In the genomic region with DNA sequence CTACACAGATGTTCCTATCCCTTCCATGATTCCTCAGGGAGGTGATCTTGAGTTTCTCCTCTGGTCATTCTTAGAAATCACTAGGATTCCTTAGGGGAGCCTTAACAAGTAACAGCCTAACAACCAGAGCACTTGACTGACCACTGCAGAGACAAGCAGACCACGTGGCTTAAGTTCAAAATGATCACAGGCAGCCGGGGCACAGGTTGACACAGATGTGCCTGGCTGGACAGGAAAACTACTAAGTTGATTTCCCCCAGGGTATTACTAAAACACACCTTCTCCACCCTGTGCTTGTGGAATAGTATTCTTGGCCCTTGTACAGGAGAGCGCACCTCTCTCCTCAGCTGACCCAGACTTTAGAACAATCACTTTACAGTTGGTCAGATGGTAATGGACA, we compare ENCODE assay signal across 9 cellular contexts.
"Had no signal": no experiment of that assay in that cellular context is flagged by ENCODE, and none has a peak within 500 bp of the region (broad histone marks: within the 10 kb centered on the region; RNA-seq: fewer than 3 reads in every experiment).

No MANE protein-coding gene starts in this region.

- H3K4me3 Mint-ChIP-seq: activated CD4-positive, alpha-beta T cell treated with anti-CD3 and anti-CD28 coated beads, Interleukin-2, amount 10 ng/mL, durations not matched to agents 24 days and 14 days had no signal

- H3K27me3 ChIP-seq: ascending aorta, heart left ventricle, transverse colon had no signal

- H3K27me3 Mint-ChIP-seq: activated CD4-positive, alpha-beta T cell treated with anti-CD3 and anti-CD28 coated beads, Interleukin-2, amount 10 ng/mL, durations not matched to agents 24 days and 14 days had no signal

- H3K4me3 ChIP-seq: ascending aorta, heart left ventricle, transverse colon had no signal

- H3K9me3 ChIP-seq: ascending aorta, heart left ventricle, transverse colon had no signal

- H3K27ac Mint-ChIP-seq: activated CD4-positive, alpha-beta T cell treated with anti-CD3 and anti-CD28 coated beads, Interleukin-2, amount 10 ng/mL, durations not matched to agents 24 days and 14 days; activated T-helper 2 cell treated with anti-CD3 and anti-CD28 coated beads, Interferon-gamma antibody, Interleukin-2, Interleukin-4, amounts not matched to agents 10 μg/mL and 5 μg/mL and 100 μg/mL, durations not matched to agents 14 hours and 24 hours and 36 hours had no signal

- DNase-seq: activated CD4-positive, alpha-beta T cell treated with anti-CD3 and anti-CD28 coated beads, Interleukin-2, amount 10 ng/mL, durations not matched to agents 24 days and 14 days; activated T-cell treated with anti-CD3 and anti-CD28 coated beads for 4 hours; heart left ventricle; right cardiac atrium; small intestine; transverse colon had no signal

- H3K27ac ChIP-seq: ascending aorta, heart left ventricle, transverse colon, VCaP had no signal
